21 cellular contexts compared by ENCODE assay signal in genomic region chr6:78700997-78701396, GRCh38.
"Had no signal": no experiment of that assay in that cellular context is flagged by ENCODE, and none has a peak within 500 bp of the region (broad histone marks: within the 10 kb centered on the region; RNA-seq: fewer than 3 reads in every experiment).

No MANE protein-coding gene starts in this region.

- H3K36me3 Mint-ChIP-seq: stimulated activated naive B cell treated with anti-CD40 and anti-IgM and Interleukin-4, amounts not matched to agents 10 μg/mL and 1 μg/mL and 100 μg/mL, for 72 hours had no signal

- H3K4me3 ChIP-seq: esophagus muscularis mucosa, lung, sigmoid colon, tibial artery had no signal

- H2AFZ ChIP-seq: parathyroid adenoma had no signal

- H3K4me1 Mint-ChIP-seq: activated CD4-positive, alpha-beta T cell treated with anti-CD3 and anti-CD28 coated beads, Interleukin-2, amount 10 ng/mL, durations not matched to agents 24 days and 14 days; activated T-helper 17 cell treated with anti-CD3 and anti-CD28 coated beads, Interleukin-2, amount 50 U/mL, for 72 hours; nephron; stimulated activated naive B cell treated with anti-CD40 and anti-IgM and Interleukin-4, amounts not matched to agents 10 μg/mL and 1 μg/mL and 100 μg/mL, for 72 hours had no signal

- H3K36me3 ChIP-seq: esophagus muscularis mucosa, sigmoid colon, tibial artery had no signal

- ATAC-seq: activated CD8-positive, alpha-beta T cell treated with anti-CD3 and anti-CD28 coated beads for 36 hours; activated T-helper 17 cell treated with anti-CD3 and anti-CD28 coated beads, Interleukin-2, amount 50 U/mL, for 72 hours; left lobe of liver; stimulated activated naive B cell treated with anti-CD40 and anti-IgM and Interleukin-4, amounts not matched to agents 10 μg/mL and 1 μg/mL and 100 μg/mL, for 72 hours had no signal

- H3K4me3 Mint-ChIP-seq: activated CD4-positive, alpha-beta T cell treated with anti-CD3 and anti-CD28 coated beads, Interleukin-2, amount 10 ng/mL, durations not matched to agents 24 days and 14 days; activated CD8-positive, alpha-beta T cell treated with anti-CD3 and anti-CD28 coated beads for 36 hours; activated T-helper 17 cell treated with anti-CD3 and anti-CD28 coated beads, Interleukin-2, amount 50 U/mL, for 72 hours; dendritic cell treated with granulocyte-macrophage colony-stimulating factor and Interleukin-4, amounts not matched to agents 40 ng/mL and 50 ng/mL, for 4 days; nephron; stimulated activated naive B cell treated with anti-CD40 and anti-IgM and Interleukin-4, amounts not matched to agents 10 μg/mL and 1 μg/mL and 100 μg/mL, for 72 hours had no signal

- DNase-seq: activated CD4-positive, alpha-beta T cell treated with anti-CD3 and anti-CD28 coated beads, Interleukin-2, amount 10 ng/mL, durations not matched to agents 24 days and 14 days; activated CD8-positive, alpha-beta T cell treated with anti-CD3 and anti-CD28 coated beads for 36 hours; activated naive CD4-positive, alpha-beta T cell treated with Interleukin-2 at 50 U/mL for 16 hours; activated T-cell treated with anti-CD3 and anti-CD28 coated beads, Interleukin-2, amount 50 U/mL, for 1 hour; cerebellar nuclear complex; effector memory CD4-positive, alpha-beta T cell; hypothalamus; sigmoid colon; stimulated activated naive B cell treated with anti-CD40 and anti-IgM and Interleukin-4, amounts not matched to agents 10 μg/mL and 1 μg/mL and 100 μg/mL, for 72 hours; T-helper 1 cell; T-helper 9 cell; tibial artery had no signal

- H3K4me1 ChIP-seq: parathyroid adenoma, sigmoid colon had no signal

- H3K27ac Mint-ChIP-seq: activated CD4-positive, alpha-beta T cell treated with anti-CD3 and anti-CD28 coated beads, Interleukin-2, amount 10 ng/mL, durations not matched to agents 24 days and 14 days; activated CD8-positive, alpha-beta T cell treated with anti-CD3 and anti-CD28 coated beads for 36 hours; activated T-helper 17 cell treated with anti-CD3 and anti-CD28 coated beads, Interleukin-2, amount 50 U/mL, for 72 hours; dendritic cell treated with granulocyte-macrophage colony-stimulating factor and Interleukin-4, amounts not matched to agents 40 ng/mL and 50 ng/mL, for 4 days; nephron; stimulated activated naive B cell treated with anti-CD40 and anti-IgM and Interleukin-4, amounts not matched to agents 10 μg/mL and 1 μg/mL and 100 μg/mL, for 72 hours had no signal

- H3K9me3 Mint-ChIP-seq: activated CD8-positive, alpha-beta T cell treated with anti-CD3 and anti-CD28 coated beads for 36 hours; nephron had no signal

- FAIRE-seq: bronchial epithelial cell, urothelium cell line had no signal

- H3K9me3 ChIP-seq: esophagus muscularis mucosa, sigmoid colon, tibial artery had no signal

- H3K27me3 Mint-ChIP-seq: activated CD4-positive, alpha-beta T cell treated with anti-CD3 and anti-CD28 coated beads, Interleukin-2, amount 10 ng/mL, durations not matched to agents 24 days and 14 days; activated CD8-positive, alpha-beta T cell treated with anti-CD3 and anti-CD28 coated beads for 36 hours; dendritic cell treated with granulocyte-macrophage colony-stimulating factor and Interleukin-4, amounts not matched to agents 40 ng/mL and 50 ng/mL, for 4 days; stimulated activated naive B cell treated with anti-CD40 and anti-IgM and Interleukin-4, amounts not matched to agents 10 μg/mL and 1 μg/mL and 100 μg/mL, for 72 hours had no signal

- H3K27me3 ChIP-seq: esophagus muscularis mucosa, sigmoid colon, tibial artery had no signal

- H3K27ac ChIP-seq: esophagus muscularis mucosa, parathyroid adenoma, sigmoid colon, tibial artery had no signal

- H3K79me2 ChIP-seq: parathyroid adenoma had no signal

- H3K9ac ChIP-seq: parathyroid adenoma had no signal
